Comparison of ENCODE assay signal across 1 cellular context in genomic region chr1:114482585-114482984, GRCh38.
TF ChIP-seq lines count a peak whose summit lies in the region.

No MANE protein-coding gene starts in this region.

TF ChIP-seq in GM23338, 12 proteins besides CTCF, POLR2A, EP300 and RAD21 (continued from another document):
- TF ChIP-seq JUNB (IDR thresholded peaks at IDR 0.05; ENCODE audit: unreplicated experiment) (no peak), ZNF331 (CRISPR knock-in tag; IDR thresholded peaks at IDR 0.05; ENCODE audit: low read depth) (no peak), REST (IDR thresholded peaks at IDR 0.05; ENCODE audit: unreplicated experiment) (no peak)
TF ChIP-seq in GM23338: peak in this region for 0.
